20 cellular contexts compared by ENCODE assay signal in the genomic region with DNA sequence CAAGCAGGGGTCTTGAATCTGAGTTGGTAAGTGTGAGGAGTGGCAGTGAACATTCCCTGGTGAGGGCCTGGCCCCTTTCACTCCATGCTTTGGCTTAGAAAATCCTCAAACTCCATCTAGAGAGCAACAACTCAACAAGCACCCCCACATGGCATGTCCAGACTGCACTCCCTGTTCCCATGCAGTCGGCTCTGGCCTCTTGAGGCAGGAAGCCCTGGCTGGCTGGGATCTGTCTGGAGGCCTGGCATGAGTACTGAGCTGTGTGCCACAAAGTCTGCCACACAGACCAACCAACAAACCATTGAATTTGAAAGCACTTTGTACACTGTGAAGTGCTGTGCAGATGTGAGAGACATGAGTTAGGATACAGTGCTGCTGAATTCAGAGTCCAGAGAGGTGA. TPM values are rescaled to one million over a fixed set of nuclear protein-coding genes. Genes with fewer than 3 reads are reported as not detected.
DNase-seq lines count a peak whose midpoint lies in the region; ATAC-seq and TF ChIP-seq lines count a peak whose summit lies in the region.
"Had no signal": no experiment of that assay in that cellular context is flagged by ENCODE, and none has a peak within 500 bp of the region (broad histone marks: within the 10 kb centered on the region; RNA-seq: fewer than 3 reads in every experiment).

No MANE protein-coding gene starts in this region.

- TF ChIP-seq CTCF in AG10803 (conservative IDR thresholded peaks at IDR 0.05; ENCODE audit: low read length) (no peak), GM23338 (conservative IDR thresholded peaks at IDR 0.05; ENCODE audit: low read depth in 2 of 2) (no peak)

- H3F3A ChIP-seq in GM23338 (replicated peaks; ENCODE audit: low read depth) = no peaks in the 10 kb centered on the region

- H3K4me3 ChIP-seq in AG10803 (ENCODE audit: low read length) (no peak overlapping the region), GM23338 (no peak overlapping the region)
- H3K4me3 ChIP-seq: esophagus muscularis mucosa, sigmoid colon had no signal

- H4K20me1 ChIP-seq in GM23338 (replicated peaks; ENCODE audit: insufficient read depth) = no peaks in the 10 kb centered on the region

- DNase-seq in AG10803 (ENCODE audit: low read depth) (peak; percentile 37), GM23338 (ENCODE audit: low spot score) (no peak), dermis blood vessel endothelial cell (peak; percentile 16), myocyte (ENCODE audit: low read depth) (peak; percentile 45)
- DNase-seq in stimulated activated CD4-positive, alpha-beta T cell treated with anti-CD3 and anti-CD28 coated beads, Interleukin-12 subunit alpha, Interleukin-12 subunit beta, amount 100 ng/mL, for 4 hours = no peak
- DNase-seq: activated CD4-positive, alpha-beta T cell treated with anti-CD3 and anti-CD28 coated beads, Interleukin-2, amount 50 U/mL, for 4 hours; activated naive CD4-positive, alpha-beta T cell treated with anti-CD3 and anti-CD28 coated beads, Interleukin-2, amount 10 ng/mL, durations not matched to agents 7 days and 5 days; activated T-cell treated with anti-CD3 and anti-CD28 coated beads, Interleukin-2, amount 50 U/mL, for 1 hour; NCI-H2107; NCI-H69; PC-3; sigmoid colon; stimulated activated CD4-positive, alpha-beta T cell treated with anti-CD3 and anti-CD28 coated beads, Interleukin-2, amount 100 ng/mL, for 48 hours had no signal

- H3K36me3 ChIP-seq in GM23338 (ENCODE audit: insufficient read depth) = no peaks in the 10 kb centered on the region
- H3K36me3 ChIP-seq: esophagus muscularis mucosa, sigmoid colon had no signal

- H3K4me1 Mint-ChIP-seq in GM23338 = peaks cover 5% of the 10 kb centered on the region; the same call in 1 of the 3 replicates

- no peak overlapping the region for H3K4me2 ChIP-seq in GM23338

- H3K27ac Mint-ChIP-seq in GM23338 = no peak overlapping the region
- H3K27ac Mint-ChIP-seq: activated naive CD4-positive, alpha-beta T cell treated with anti-CD3 and anti-CD28 coated beads, Interleukin-2, amount 10 ng/mL, durations not matched to agents 7 days and 5 days; B cell had no signal

- no peaks in the 10 kb centered on the region for H3K27me3 ChIP-seq in GM23338 (ENCODE audit: insufficient read depth)
- H3K27me3 ChIP-seq: esophagus muscularis mucosa, sigmoid colon had no signal

- 0 out of 2 replicates have a peak overlapping the region, but pooled peaks have one; percentile 14 for H2AFZ ChIP-seq in GM23338

- ATAC-seq in GM23338 (no peak), HG03521 (IDR thresholded peaks at IDR 0.05; ENCODE audit: unreplicated experiment) (no peak), HG03175 (IDR thresholded peaks at IDR 0.05; ENCODE audit: unreplicated experiment) (no peak)
- no peak for ATAC-seq in activated CD4-positive, CD25-positive, alpha-beta regulatory T cell treated with anti-CD3 and anti-CD28 coated beads, Interleukin-2, amount 50 U/mL, for 24 hours
- ATAC-seq: PC-3 had no signal

- H3K27ac ChIP-seq in GM23338 (ENCODE audit: low read depth) = no peak overlapping the region
- H3K27ac ChIP-seq: esophagus muscularis mucosa, sigmoid colon had no signal

- H3K79me2 ChIP-seq in GM23338 (replicated peaks; ENCODE audit: insufficient read depth) = no peaks in the 10 kb centered on the region

- no peaks in the 10 kb centered on the region for H3K4me1 ChIP-seq in GM23338 (ENCODE audit: insufficient read depth)
- H3K4me1 ChIP-seq: esophagus muscularis mucosa had no signal

- H3K27me3 Mint-ChIP-seq in GM23338 (ENCODE audit: insufficient read depth, low read depth, poor library complexity) = peaks cover 8% of the 10 kb centered on the region
- H3K27me3 Mint-ChIP-seq: activated naive CD4-positive, alpha-beta T cell treated with anti-CD3 and anti-CD28 coated beads, Interleukin-2, amount 10 ng/mL, durations not matched to agents 7 days and 5 days; B cell had no signal

- H3K9me3 Mint-ChIP-seq in GM23338 = no peaks in the 10 kb centered on the region
- H3K9me3 Mint-ChIP-seq: activated naive CD4-positive, alpha-beta T cell treated with anti-CD3 and anti-CD28 coated beads, Interleukin-2, amount 10 ng/mL, durations not matched to agents 7 days and 5 days had no signal

- no peaks in the 10 kb centered on the region for H3K9me2 ChIP-seq in GM23338 (ENCODE audit: insufficient read depth)

- no peaks in the 10 kb centered on the region for H3K36me3 Mint-ChIP-seq in GM23338 (ENCODE audit: low read depth)

- no peak overlapping the region for H3K4me3 Mint-ChIP-seq in GM23338
- H3K4me3 Mint-ChIP-seq: activated naive CD4-positive, alpha-beta T cell treated with anti-CD3 and anti-CD28 coated beads, Interleukin-2, amount 10 ng/mL, durations not matched to agents 7 days and 5 days; B cell had no signal

TF ChIP-seq in GM23338, 12 proteins besides CTCF, POLR2A, EP300 and RAD21 (continues in another document):
- TF ChIP-seq EZH2phosphoT487 (IDR thresholded peaks at IDR 0.05; ENCODE audit: unreplicated experiment) = no peak
- no peak for TF ChIP-seq ZNF462 (CRISPR knock-in tag; IDR thresholded peaks at IDR 0.05)
- TF ChIP-seq ZNF114 (CRISPR knock-in tag; IDR thresholded peaks at IDR 0.05) = no peak
- TF ChIP-seq JUNB (IDR thresholded peaks at IDR 0.05; ENCODE audit: unreplicated experiment) = no peak
- no peak for TF ChIP-seq STAT1 (IDR thresholded peaks at IDR 0.05; ENCODE audit: unreplicated experiment)

RNA-seq across cellular contexts. Expression of gene COA7, which starts 25.2 kb away (rescaled TPM):
- 27.5 and 33.5 TPM in 2 replicates for total RNA-seq in GM23338 (2014; rRNA removed; shearing (Covaris generic))
- polyA plus RNA-seq in GM23338 (2016; fragmentation: Nextera tagmentation; extraction: Ambion mirVana) = 16.9 and 19.7 TPM in 2 replicates
- total RNA-seq in dermis blood vessel endothelial cell (12.6 and 17.2 TPM in 2 replicates), myocyte (8.4 and 15.8 TPM in 2 replicates)
- 15.1 TPM for polyA plus RNA-seq in myocyte (2012)

RNA-seq across cellular contexts. Expression of gene SHISAL2A, which starts 40.0 kb away (rescaled TPM):
- total RNA-seq in GM23338 (2014; rRNA removed; shearing (Covaris generic)) = 0.10 TPM in 1 of 2 replicates, not detected in the other
- 1.2 and 1.7 TPM in 2 replicates for polyA plus RNA-seq in GM23338 (2016; fragmentation: Nextera tagmentation; extraction: Ambion mirVana)
- total RNA-seq in dermis blood vessel endothelial cell (not detected in 2 replicates), myocyte (not detected in 2 replicates)
- polyA plus RNA-seq in myocyte (2012) = 0.09 TPM
- total RNA-seq: dermis microvascular lymphatic vessel endothelial cell, PC-3, sigmoid colon, temporal lobe had no signal

RNA-seq across cellular contexts. Expression of gene ZYG11B, which starts 53.3 kb away (rescaled TPM):
- total RNA-seq in GM23338 (2014; rRNA removed; shearing (Covaris generic)) = 35.4 and 42.3 TPM in 2 replicates
- 7.5 and 7.8 TPM in 2 replicates for polyA plus RNA-seq in GM23338 (2016; fragmentation: Nextera tagmentation; extraction: Ambion mirVana)
- 45.0 and 49.7 TPM in 2 replicates for total RNA-seq in dermis blood vessel endothelial cell
- 39.8 and 57.3 TPM in 2 replicates for total RNA-seq in myocyte
- polyA plus RNA-seq in myocyte (2012) = 10.2 TPM

Comparison
In these comparisons a context has a peak if more than half of its experiments do, and no peak if none do; other contexts are left out.
1. DNase-seq: peak in AG10803 (single experiment), dermis blood vessel endothelial cell (single experiment) and myocyte (single experiment); none in GM23338 (single experiment) and stimulated activated CD4-positive, alpha-beta T cell treated with anti-CD3 and anti-CD28 coated beads, Interleukin-12 subunit alpha, Interleukin-12 subunit beta, amount 100 ng/mL, for 4 hours (single experiment).